In the genomic region with DNA sequence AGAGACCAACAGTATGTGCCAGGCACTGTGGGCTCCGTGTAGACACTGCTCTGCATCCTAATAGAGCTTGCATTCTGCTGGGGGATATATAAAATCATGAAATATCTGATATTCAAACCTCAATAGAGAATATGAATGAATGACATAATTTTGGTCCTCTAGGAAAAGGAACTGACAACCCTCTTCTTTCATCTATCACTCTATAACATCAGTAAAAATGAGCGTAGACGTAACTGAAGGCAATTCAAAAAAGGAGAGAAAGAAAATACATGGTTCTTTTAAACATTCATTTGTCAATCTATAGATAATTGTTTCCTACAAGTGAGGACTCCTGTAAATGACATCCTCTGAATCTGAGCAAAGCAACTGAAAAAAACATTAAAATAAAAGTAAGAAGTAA, we compare ENCODE assay signal across 17 cellular contexts.
"Had no signal": no experiment of that assay in that cellular context is flagged by ENCODE, and none has a peak within 500 bp of the region (broad histone marks: within the 10 kb centered on the region; RNA-seq: fewer than 3 reads in every experiment).

No MANE protein-coding gene starts in this region.

- H3K4me3 ChIP-seq: stomach, suprapubic skin, testis, thoracic aorta, thyroid gland, tibial artery, tibial nerve, transverse colon, upper lobe of left lung, upper lobe of right lung, uterus, vagina had no signal

- H3K36me3 ChIP-seq: stomach, suprapubic skin, thoracic aorta, thyroid gland, tibial artery, tibial nerve, transverse colon, upper lobe of left lung, upper lobe of right lung, uterus, vagina had no signal

- H3K9me3 ChIP-seq: testis, thoracic aorta, thyroid gland, transverse colon, upper lobe of right lung, uterus, vagina had no signal

- ATAC-seq: stimulated activated effector memory CD8-positive, alpha-beta T cell treated with anti-CD3 and anti-CD28 coated beads, Interleukin-12 subunit alpha, Interleukin-12 subunit beta, amount 100 ng/mL, for 72 hours; stimulated activated memory B cell treated with anti-CD40 and anti-IgM and Interleukin-4, amounts not matched to agents 10 μg/mL and 1 μg/mL and 100 μg/mL, for 72 hours; stimulated activated naive B cell treated with anti-CD40 and anti-IgM and Interleukin-4, amounts not matched to agents 10 μg/mL and 1 μg/mL and 100 μg/mL, for 72 hours; stimulated activated naive CD8-positive, alpha-beta T cell treated with anti-CD3 and anti-CD28 coated beads, Interleukin-15, amount 100 ng/mL, for 72 hours; stimulated activated naive CD8-positive, alpha-beta T cell treated with anti-CD3 and anti-CD28 coated beads, Interleukin-15, Interleukin-2, amounts not matched to agents 100 U/mL and 50 U/mL, for 24 hours; upper lobe of right lung had no signal

- H3K27me3 ChIP-seq: stomach, suprapubic skin, testis, thyroid gland, tibial artery, tibial nerve, transverse colon, upper lobe of left lung, upper lobe of right lung, uterus, vagina had no signal

- H3K27ac ChIP-seq: stomach, suprapubic skin, testis, thoracic aorta, thyroid gland, tibial artery, tibial nerve, transverse colon, upper lobe of left lung, upper lobe of right lung, uterus, vagina had no signal
